32 cellular contexts compared by ENCODE assay signal in genomic region chr14:93799617-93800016, GRCh38. TPM values are rescaled to one million over a fixed set of nuclear protein-coding genes. Genes with fewer than 3 reads are reported as not detected.
DNase-seq lines count a peak whose midpoint lies in the region; ATAC-seq, FAIRE-seq and TF ChIP-seq lines count a peak whose summit lies in the region.
"Had no signal": no experiment of that assay in that cellular context is flagged by ENCODE, and none has a peak within 500 bp of the region (broad histone marks: within the 10 kb centered on the region; RNA-seq: fewer than 3 reads in every experiment).

No MANE protein-coding gene starts in this region.

- peaks cover 17% of the 10 kb centered on the region for H3K27me3 Mint-ChIP-seq in nephron progenitor cell (ENCODE audit: low read depth, poor library complexity)

- H3K27me3 ChIP-seq in ascending aorta (peaks cover 3% of the 10 kb centered on the region), HepG2 (ENCODE audit: control insufficient read depth in 1 of 2, insufficient read depth in 2 of 2, low read length in 2 of 2) (peaks cover 0 to 1% of the 10 kb centered on the region in 2 experiments; a peak in 2 of 5 replicates), sigmoid colon (no peaks in the 10 kb centered on the region), uterus (no peaks in the 10 kb centered on the region)
- H3K27me3 ChIP-seq: BLaER1 treated with 17β-estradiol and CSF1 and Interleukin-3, amounts not matched to agents 10 nM and 100 nM had no signal

- H2AFZ ChIP-seq in HepG2 (ENCODE audit: low read length): no peak overlapping the region

- TF ChIP-seq POLR2A in HepG2 (IDR thresholded peaks at IDR 0.05; ENCODE audit: insufficient read depth in 1 of 2, low read depth in 2 of 2, low read length in 2 of 2) (no peak), sigmoid colon (IDR thresholded peaks at IDR 0.05) (no peak), uterus (IDR thresholded peaks at IDR 0.05) (no peak)

- H4K20me1 ChIP-seq in HepG2 (ENCODE audit: insufficient read depth, low read length): no peaks in the 10 kb centered on the region
- H4K20me1 ChIP-seq: BLaER1 treated with 17β-estradiol and CSF1 and Interleukin-3, amounts not matched to agents 10 nM and 100 nM had no signal

- no peak overlapping the region for H3K4me3 Mint-ChIP-seq in nephron progenitor cell
- H3K4me3 Mint-ChIP-seq: CD8-positive, alpha-beta T cell had no signal

- CTCF ChIA-PET in HepG2 (lab: Yijun Ruan, JAX; ENCODE audit: low intra/inter-chr PET ratio, low total read pairs): no interaction called here

- no peak overlapping the region for H3K27ac Mint-ChIP-seq in nephron progenitor cell
- H3K27ac Mint-ChIP-seq: CD8-positive, alpha-beta T cell had no signal

- FAIRE-seq in HepG2 (lab: Jason Lieb, UNC): peak; percentile 91
- FAIRE-seq: A204.1, GM12878, GM19239, H54, HTR-8/SVneo had no signal

- TF ChIP-seq RAD21 in HepG2 (CRISPR knock-in tag; IDR thresholded peaks at IDR 0.05): no peak

- H3K9me3 ChIP-seq in ascending aorta (no peaks in the 10 kb centered on the region), HepG2 (ENCODE audit: low read length) (no peaks in the 10 kb centered on the region), sigmoid colon (no peaks in the 10 kb centered on the region), uterus (no peaks in the 10 kb centered on the region)
- H3K9me3 ChIP-seq: SK-N-SH had no signal

- WGBS in HepG2 (ENCODE audit: low lambda C conversion rate): 0% methylated on average over 4 of the region's 4 CpGs
- WGBS in sigmoid colon, 2 donors: 62 to 63% methylated on average over 4 of the region's 4 CpGs

- H3K4me1 Mint-ChIP-seq in nephron progenitor cell: peaks cover 22% of the 10 kb centered on the region

- no peaks in the 10 kb centered on the region for H3K79me2 ChIP-seq in HepG2 (ENCODE audit: insufficient read depth, low read length)

- POLR2A ChIA-PET in HepG2 (lab: Yijun Ruan, JAX): interaction anchor here (1.3 to 1.5 kb wide), 3 partner anchors 8 to 19 kb away, joined by 3 to 6 read pairs (median 5); partner anchors contain the start of gene PRIMA1

- H3K4me3 ChIP-seq in ascending aorta (no peak overlapping the region), HepG2 (replicated peaks in 1 of 3; ENCODE audit: insufficient read depth in 1 of 3, low read depth in 2 of 3, low read length in 3 of 3) (peak overlapping the region in 2 of 3 experiments; percentile 9 to 32; a peak in 3 of 6 replicates), sigmoid colon (no peak overlapping the region), uterus (no peak overlapping the region)
- H3K4me3 ChIP-seq: BLaER1 treated with 17β-estradiol and CSF1 and Interleukin-3, amounts not matched to agents 10 nM and 100 nM; GM12878 had no signal

- no peak for DNase-seq in ascending aorta (ENCODE audit: low spot score in 2 of 2)
- peak; percentile 75 for DNase-seq in HepG2 (ENCODE audit: low spot score)
- DNase-seq in sigmoid colon: no peak
- DNase-seq in uterus: no peak
- no peak for DNase-seq in NCI-H1417 (lab: John Stamatoyannopoulos, UW)
- DNase-seq in nephron progenitor cell: no peak
- DNase-seq: AML-193; CD8-positive, alpha-beta T cell; DMS 273 treated with DMSO at 0.1 percent for 48 hours; DMS79; EL; GDM1; KBM-7; MV-4-11; NCI-H1105; NCI-H146; NCI-H2029; NCI-H526; NCI-H82; NK-92 treated with Interleukin-12 subunit alpha and Interleukin-12 subunit beta, amount 100 ng/mL, for 24 hours; PC-3; SK-N-SH had no signal

- peaks cover 0 to 20% of the 10 kb centered on the region in 2 donors for H3K4me1 ChIP-seq in ascending aorta
- H3K4me1 ChIP-seq in HepG2 (ENCODE audit: insufficient read depth, low read length): peaks cover 57% of the 10 kb centered on the region
- H3K4me1 ChIP-seq in sigmoid colon: peaks cover 0 to 48% (median 41%) of the 10 kb centered on the region in 4 donors
- peaks cover 6 to 9% of the 10 kb centered on the region in 2 donors for H3K4me1 ChIP-seq in uterus
- H3K4me1 ChIP-seq: BLaER1 treated with 17β-estradiol and CSF1 and Interleukin-3, amounts not matched to agents 10 nM and 100 nM had no signal

- TF ChIP-seq CTCF in ascending aorta (IDR thresholded peaks at IDR 0.05): no peak
- TF ChIP-seq CTCF in HepG2 (CRISPR knock-in tag; IDR thresholded peaks at IDR 0.05): no peak
- TF ChIP-seq CTCF in sigmoid colon (IDR thresholded peaks at IDR 0.05): no peak
- TF ChIP-seq CTCF in uterus (IDR thresholded peaks at IDR 0.05): no peak
- no peak for TF ChIP-seq CTCF in nephron progenitor cell (IDR thresholded peaks at IDR 0.05)

- in situ Hi-C loops in HepG2 (cut with HindIII; ENCODE audit: extremely low pct_ligation_motif_present, low pct_unique_long_range_greater_than_20kb): no loop called here

- no peaks in the 10 kb centered on the region for H3K36me3 ChIP-seq in ascending aorta
- H3K36me3 ChIP-seq in HepG2 (replicated peaks in 1 of 2; ENCODE audit: control insufficient read depth in 1 of 2, insufficient read depth in 2 of 2, low read length in 2 of 2): no peaks in the 10 kb centered on the region
- no peaks in the 10 kb centered on the region for H3K36me3 ChIP-seq in sigmoid colon
- no peaks in the 10 kb centered on the region for H3K36me3 ChIP-seq in uterus
- H3K36me3 ChIP-seq: BLaER1 treated with 17β-estradiol and CSF1 and Interleukin-3, amounts not matched to agents 10 nM and 100 nM had no signal

- intact Hi-C loops in ascending aorta (cut with DNase I): loop anchor here (10.0 kb wide), 1 partner anchor 205 kb away; no protein-coding TSS in a partner anchor
- intact Hi-C loops in HepG2 (cut with micrococcal nuclease; ENCODE audit: unreplicated experiment): no loop called here
- intact Hi-C loops in sigmoid colon (cut with DNase I): loop anchor here (10.0 kb wide), 1 partner anchor 375 kb away; the partner anchor contains the start of gene PPP4R4
- intact Hi-C loops in uterus (cut with DNase I; ENCODE audit: low total_unique reads): no loop called here

- H3K36me3 Mint-ChIP-seq in nephron progenitor cell (ENCODE audit: low read depth): no peaks in the 10 kb centered on the region
- H3K36me3 Mint-ChIP-seq: CD8-positive, alpha-beta T cell had no signal

- no peaks in the 10 kb centered on the region for H3K9me3 Mint-ChIP-seq in nephron progenitor cell
- H3K9me3 Mint-ChIP-seq: CD8-positive, alpha-beta T cell had no signal

- H3K27ac ChIP-seq in ascending aorta: peak overlapping the region; percentile 4 to 72
- H3K27ac ChIP-seq in HepG2 (ENCODE audit: extremely low read length, insufficient read depth, low read length): peak overlapping the region; percentile 69
- peak overlapping the region; percentile 66 to 79 (median 76) for H3K27ac ChIP-seq in sigmoid colon
- H3K27ac ChIP-seq in uterus: peak overlapping the region; percentile 63 to 66
- H3K27ac ChIP-seq: BLaER1 treated with 17β-estradiol and CSF1 and Interleukin-3, amounts not matched to agents 10 nM and 100 nM had no signal

- peak overlapping the region; percentile 43 for H3K9ac ChIP-seq in HepG2 (ENCODE audit: insufficient read depth, low read depth, low read length)
- H3K9ac ChIP-seq: BLaER1 treated with 17β-estradiol and CSF1 and Interleukin-3, amounts not matched to agents 10 nM and 100 nM; SK-N-SH had no signal

- no TSS peak for BruUV-seq in HepG2 (replicated peaks; lab: Mats Ljungman, UMichigan)

- TF ChIP-seq EP300 in HepG2 (IDR thresholded peaks at IDR 0.05; ENCODE audit: low read depth in 2 of 2, low read length in 2 of 2) (peak in 1 of 2 experiments; percentile 59; a peak in 2 of 4 replicates), HepG2 (CRISPR knock-in tag; IDR thresholded peaks at IDR 0.05; ENCODE audit: borderline replicate concordance) (no peak), sigmoid colon (IDR thresholded peaks at IDR 0.05) (no peak)

- H3K4me2 ChIP-seq in HepG2 (ENCODE audit: low read depth, low read length): peak overlapping the region; percentile 88
- H3K4me2 ChIP-seq: BLaER1 treated with 17β-estradiol and CSF1 and Interleukin-3, amounts not matched to agents 10 nM and 100 nM; SK-N-SH had no signal

- ATAC-seq in HepG2 (peak; percentile 75), HG02588 (IDR thresholded peaks at IDR 0.05; ENCODE audit: unreplicated experiment) (no peak), GM19023 (IDR thresholded peaks at IDR 0.05; ENCODE audit: unreplicated experiment) (no peak)
- ATAC-seq: CD8-positive, alpha-beta T cell; GM12878; PC-3 had no signal

TF ChIP-seq in HepG2, 621 proteins besides CTCF, POLR2A, EP300 and RAD21 (continues in another document):
- no peak for TF ChIP-seq SP2 (CRISPR knock-in tag; IDR thresholded peaks at IDR 0.05)
- TF ChIP-seq PRMT3 (CRISPR knock-in tag; IDR thresholded peaks at IDR 0.05; ENCODE audit: borderline replicate concordance, low read depth): no peak

RNA-seq across cellular contexts. Expression of gene PRIMA1, which starts 11.3 kb away (rescaled TPM):
- total RNA-seq in ascending aorta (9.4 TPM), HepG2 (2016; rRNA removed; fragmentation: Illumina TruSeq; extraction: Trizol) (3.2 and 3.8 TPM in 2 replicates), sigmoid colon (10 to 100 TPM in 3 of 4 donors, 1 to 10 TPM in 1; 5.3 to 21.9 (median 12.8) TPM), uterus (10 to 100 TPM in 1 of 4 donors, 1 to 10 TPM in 2, under 1 TPM in 1; 0.48 to 24.5 (median 3.8) TPM)
- 0.97 and 1.0 TPM in 2 replicates for total RNA-seq in HepG2 (2016; cell fraction: cytosol; rRNA removed; fragmentation: Illumina TruSeq; extraction: Trizol; ENCODE audit: low read depth)
- total RNA-seq in HepG2 (2016; cell fraction: insoluble cytoplasmic fraction; rRNA removed; fragmentation: Illumina TruSeq; extraction: Trizol): 3.1 and 3.2 TPM in 2 replicates
- 3.4 and 3.6 TPM in 2 replicates for total RNA-seq in HepG2 (2016; cell fraction: membrane; rRNA removed; fragmentation: Illumina TruSeq; extraction: Trizol)
- 5.7 and 5.9 TPM in 2 replicates for total RNA-seq in HepG2 (2016; cell fraction: nucleus; rRNA removed; fragmentation: Illumina TruSeq; extraction: Trizol)
- polyA plus RNA-seq in HepG2 (2011; rRNA removed) (1.9 and 2.4 TPM in 2 replicates), sigmoid colon (1 to 10 TPM in 2 of 3 donors, under 1 TPM in 1; 0.23 to 7.6 (median 1.8) TPM)
- 1.3 and 1.7 TPM in 2 replicates for polyA plus RNA-seq in HepG2 (2011; cell fraction: cytosol; rRNA removed)
- 3.0 and 4.2 TPM in 2 replicates for polyA plus RNA-seq in HepG2 (2011; cell fraction: nucleus; rRNA removed)
- 0.46 and 2.5 TPM in 2 replicates for polyA plus RNA-seq in HepG2 (2012)
- polyA plus RNA-seq in HepG2 (2016; cell fraction: cytosol; fragmentation: Illumina TruSeq; extraction: Trizol; ENCODE audit: low read depth): 1.5 and 1.7 TPM in 2 replicates
- polyA plus RNA-seq in HepG2 (2016; cell fraction: insoluble cytoplasmic fraction; fragmentation: Illumina TruSeq; extraction: Trizol; ENCODE audit: low read depth): 8.0 and 11.5 TPM in 2 replicates
- polyA plus RNA-seq in HepG2 (2016; cell fraction: membrane; fragmentation: Illumina TruSeq; extraction: Trizol; ENCODE audit: low read depth): 5.7 and 6.3 TPM in 2 replicates
- polyA plus RNA-seq in HepG2 (2016; cell fraction: nucleus; fragmentation: Illumina TruSeq; extraction: Trizol; ENCODE audit: insufficient read depth, low read depth): 20.8 and 22.3 TPM in 2 replicates
- polyA minus RNA-seq in HepG2 (2011; rRNA and poly(A)+ RNA removed; ENCODE audit: low replicate concordance): 3.4 TPM in 1 of 2 replicates, not detected in the other
- 1.7 and 1.8 TPM in 2 replicates for polyA minus RNA-seq in HepG2 (2011; cell fraction: cytosol; rRNA and poly(A)+ RNA removed)
- polyA minus RNA-seq in HepG2 (2011; cell fraction: nucleus; rRNA and poly(A)+ RNA removed): 1.5 and 1.8 TPM in 2 replicates
- total RNA-seq: CD8-positive, alpha-beta T cell; GM12878; LHCN-M2; MCF 10A had no signal
- polyA plus RNA-seq: GM12878 had no signal

Comparison
In these comparisons a context has a peak if more than half of its experiments do, and no peak if none do; other contexts are left out.
1. H3K4me3 ChIP-seq: peak in HepG2 (2 of 3); none in ascending aorta (0 of 2), sigmoid colon (0 of 4) and uterus (0 of 2).
2. intact Hi-C loops: an anchor here in ascending aorta (10.0 kb wide) and sigmoid colon (10.0 kb wide); none called in HepG2 and uterus.
3. Peak in every context shown above with its lines, with median percentiles within 50 percentile points of each other: H3K27ac ChIP-seq.